In the genomic region with DNA sequence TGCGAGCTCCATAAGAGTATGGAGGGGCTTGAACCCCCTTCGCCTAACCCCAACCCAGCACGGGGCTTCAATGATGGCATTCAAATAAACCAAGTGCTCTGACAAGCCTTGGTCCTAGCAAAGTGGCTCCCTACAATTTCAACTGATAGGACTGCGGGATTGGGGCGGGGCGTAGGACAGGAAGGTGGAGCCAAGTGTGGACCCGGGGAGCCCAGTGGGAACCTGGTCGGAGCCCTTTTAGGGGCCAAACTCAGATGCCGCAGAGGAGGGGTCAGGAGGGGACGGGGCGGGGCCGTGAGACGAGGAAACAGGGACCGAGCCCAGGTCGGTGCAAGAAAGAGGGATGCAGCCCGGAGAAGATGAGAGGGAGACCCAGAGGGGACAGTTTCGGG, we compare ENCODE assay signal across 12 cellular contexts. TPM values are rescaled to one million over a fixed set of nuclear protein-coding genes. Genes with fewer than 3 reads are reported as not detected.
DNase-seq lines count a peak whose midpoint lies in the region; ATAC-seq and TF ChIP-seq lines count a peak whose summit lies in the region.
"Had no signal": no experiment of that assay in that cellular context is flagged by ENCODE, and none has a peak within 500 bp of the region (broad histone marks: within the 10 kb centered on the region; RNA-seq: fewer than 3 reads in every experiment).

No MANE protein-coding gene starts in this region.

- TF ChIP-seq EP300 in sigmoid colon (IDR thresholded peaks at IDR 0.05): no peak

- TF ChIP-seq POLR2A in sigmoid colon (IDR thresholded peaks at IDR 0.05): no peak

- no peaks in the 10 kb centered on the region for H3K36me3 Mint-ChIP-seq in CD4-positive, alpha-beta T cell (ENCODE audit: low read depth)
- H3K36me3 Mint-ChIP-seq in endodermal cell (ENCODE audit: low read depth): peaks cover 22% of the 10 kb centered on the region

- DNase-seq in CD4-positive, alpha-beta T cell: no peak
- no peak for DNase-seq in Jurkat, Clone E6-1 (ENCODE audit: low read depth, low spot score)
- DNase-seq in endodermal cell: peak; percentile 88
- DNase-seq in activated effector memory CD4-positive, alpha-beta T cell treated with anti-CD3 and anti-CD28 coated beads, Interleukin-2, amount 50 U/mL, for 16 hours: no peak
- no peak for DNase-seq in sigmoid colon
- DNase-seq: adrenal gland, NCI-H524 treated with DMSO at 0.1 percent for 48 hours had no signal

- H3K27ac ChIP-seq in CD4-positive, alpha-beta T cell (ENCODE audit: low read depth, low read length): no peak overlapping the region
- H3K27ac ChIP-seq in endodermal cell (ENCODE audit: low read depth, low read length) (no peak overlapping the region), neutrophil (no peak overlapping the region), sigmoid colon (no peak overlapping the region)
- H3K27ac ChIP-seq: adrenal gland had no signal

- TF ChIP-seq CTCF in CD4-positive, alpha-beta T cell (IDR thresholded peaks at IDR 0.05): no peak
- TF ChIP-seq CTCF in endodermal cell (conservative IDR thresholded peaks at IDR 0.05): no peak
- TF ChIP-seq CTCF in neutrophil (IDR thresholded peaks at IDR 0.05): no peak
- no peak for TF ChIP-seq CTCF in sigmoid colon (IDR thresholded peaks at IDR 0.05)

- peaks cover 23% of the 10 kb centered on the region for H3K27me3 ChIP-seq in CD4-positive, alpha-beta T cell (ENCODE audit: control insufficient read depth, insufficient read depth, low read length)
- peaks cover 6% of the 10 kb centered on the region for H3K27me3 ChIP-seq in endodermal cell (ENCODE audit: control insufficient read depth, insufficient read depth, low read length, poor library complexity, severe bottlenecking)
- peaks cover 51% of the 10 kb centered on the region for H3K27me3 ChIP-seq in neutrophil
- peaks cover 19 to 55% (median 41%) of the 10 kb centered on the region in 3 donors for H3K27me3 ChIP-seq in sigmoid colon
- H3K27me3 ChIP-seq: adrenal gland had no signal

- peaks cover 18% of the 10 kb centered on the region for H3K4me1 Mint-ChIP-seq in CD4-positive, alpha-beta T cell (ENCODE audit: low read depth)
- peaks cover 3% of the 10 kb centered on the region for H3K4me1 Mint-ChIP-seq in endodermal cell
- H3K4me1 Mint-ChIP-seq: nephron had no signal

- no peak overlapping the region for H3K27ac Mint-ChIP-seq in CD4-positive, alpha-beta T cell
- H3K27ac Mint-ChIP-seq in endodermal cell: no peak overlapping the region
- H3K27ac Mint-ChIP-seq: nephron had no signal

- no peak overlapping the region for H3K9ac ChIP-seq in endodermal cell (ENCODE audit: extremely low read depth, low read length, poor library complexity, severe bottlenecking)

- peak overlapping the region; percentile 34 for H3K4me3 ChIP-seq in Jurkat, Clone E6-1 (ENCODE audit: low read length)
- H3K4me3 ChIP-seq in endodermal cell (ENCODE audit: low read length) (no peak overlapping the region), neutrophil (ENCODE audit: low read depth in 1 of 2, low read length in 1 of 2) (peak overlapping the region; percentile 31 to 36), sigmoid colon (peak overlapping the region in 2 of 4 donors; percentile 15 to 19)

- H3K4me1 ChIP-seq in endodermal cell (ENCODE audit: control insufficient read depth, insufficient read depth, low read length) (no peaks in the 10 kb centered on the region), neutrophil (ENCODE audit: control insufficient read depth in 1 of 2, insufficient read depth in 1 of 2, low read depth in 1 of 2, low read length in 1 of 2) (peaks cover 9 to 14% of the 10 kb centered on the region in 2 experiments), sigmoid colon (peaks cover 0 to 16% (median 9%) of the 10 kb centered on the region in 4 donors)

- no peak for ATAC-seq in CD4-positive, alpha-beta T cell (ENCODE audit: poor library complexity)
- ATAC-seq in GM21423 (IDR thresholded peaks at IDR 0.05; ENCODE audit: unreplicated experiment) (no peak), HG02642 (IDR thresholded peaks at IDR 0.05; ENCODE audit: poor library complexity, unreplicated experiment) (no peak)

- intact Hi-C loops in CD4-positive, alpha-beta T cell (cut with DNase I, micrococcal nuclease): no loop called here
- intact Hi-C loops in sigmoid colon (cut with DNase I): no loop called here

- 71 to 77% methylated on average over 16 to 17 of the region's 17 CpGs for WGBS in endodermal cell (ENCODE audit: insufficient coverage in 1 of 2, insufficient read length in 1 of 2), 2 experiments
- 28 to 49% methylated on average over 17 of the region's 17 CpGs for WGBS in sigmoid colon, 2 donors

- H3K9me3 Mint-ChIP-seq in CD4-positive, alpha-beta T cell: no peaks in the 10 kb centered on the region
- peaks cover 2% of the 10 kb centered on the region for H3K9me3 Mint-ChIP-seq in endodermal cell
- H3K9me3 Mint-ChIP-seq: nephron had no signal

- H3K9me3 ChIP-seq in CD4-positive, alpha-beta T cell (ENCODE audit: control insufficient read depth, low read length): no peaks in the 10 kb centered on the region
- H3K9me3 ChIP-seq in endodermal cell (ENCODE audit: control insufficient read depth, low read length): no peaks in the 10 kb centered on the region
- no peaks in the 10 kb centered on the region for H3K9me3 ChIP-seq in neutrophil
- peaks cover 0 to 3% (median 0%) of the 10 kb centered on the region in 4 donors for H3K9me3 ChIP-seq in sigmoid colon
- H3K9me3 ChIP-seq: adrenal gland had no signal

- H3K27me3 Mint-ChIP-seq in CD4-positive, alpha-beta T cell: peaks cover 27% of the 10 kb centered on the region
- H3K27me3 Mint-ChIP-seq in endodermal cell (ENCODE audit: insufficient read depth): peaks cover 20% of the 10 kb centered on the region

- POLR2A ChIA-PET in CD4-positive, alpha-beta T cell (lab: Charles Lee): interaction anchor here (1.3 kb wide), 2 partner anchors 13 to 147 kb away, joined by 3 to 10 read pairs; a partner anchor contains a TSS

- CTCF ChIA-PET in CD4-positive, alpha-beta T cell (lab: Charles Lee): no interaction called here

- H3K4me3 Mint-ChIP-seq in CD4-positive, alpha-beta T cell: peak overlapping the region; percentile 54
- H3K4me3 Mint-ChIP-seq in endodermal cell: peak overlapping the region; percentile 52

- H3K36me3 ChIP-seq in endodermal cell (ENCODE audit: control insufficient read depth, insufficient read depth, low read length) (peaks cover 7% of the 10 kb centered on the region), neutrophil (no peaks in the 10 kb centered on the region), sigmoid colon (no peaks in the 10 kb centered on the region)
- H3K36me3 ChIP-seq: adrenal gland had no signal

RNA-seq across cellular contexts. Expression of a gene that starts 13.2 kb away (rescaled TPM):
- total RNA-seq in CD4-positive, alpha-beta T cell: 10 to 100 TPM; 25.7 to 27.0 TPM
- polyA plus RNA-seq in Jurkat, Clone E6-1 (2012; ENCODE audit: insufficient read depth, insufficient read length): 66.3 TPM
- total RNA-seq in endodermal cell (10 to 100 TPM; 63.4 to 68.4 TPM), sigmoid colon (100 to 1,000 TPM; 107 to 120 (median 111) TPM)
- 40.9 TPM for polyA plus RNA-seq in endodermal cell (2013, experiment 1 of 2)
- 36.4 TPM for polyA plus RNA-seq in endodermal cell (2013, experiment 2 of 2)
- polyA plus RNA-seq in sigmoid colon: 10 to 100 TPM; 39.8 to 76.2 (median 51.1) TPM

RNA-seq across cellular contexts. Expression of a gene that starts 23.2 kb away (rescaled TPM):
- not detected for total RNA-seq in CD4-positive, alpha-beta T cell
- 3.0 TPM for polyA plus RNA-seq in Jurkat, Clone E6-1 (2012; ENCODE audit: insufficient read depth, insufficient read length)
- total RNA-seq in endodermal cell (10 to 100 TPM; 44.0 to 52.1 TPM), sigmoid colon (1 to 10 TPM in 3 of 4 donors, under 1 TPM in 1; 0.66 to 9.1 (median 1.4) TPM)
- polyA plus RNA-seq in endodermal cell (2013, experiment 1 of 2): 27.5 TPM
- polyA plus RNA-seq in endodermal cell (2013, experiment 2 of 2): 25.5 TPM
- 1 to 10 TPM in 2 of 3 donors, under 1 TPM in 1; 0.60 to 6.2 (median 1.6) TPM for polyA plus RNA-seq in sigmoid colon
- total RNA-seq: T-helper 2 cell treated with Interferon-gamma antibody and Interleukin-4, amounts not matched to agents 100 ng/mL and 5 ng/mL, for 36 hours had no signal

RNA-seq across cellular contexts. Expression of a gene that starts 24.1 kb away (rescaled TPM):
- not detected for total RNA-seq in CD4-positive, alpha-beta T cell
- polyA plus RNA-seq in Jurkat, Clone E6-1 (2012; ENCODE audit: insufficient read depth, insufficient read length): 5.9 TPM
- total RNA-seq in endodermal cell (1 to 10 TPM; 6.1 to 8.7 TPM), sigmoid colon (1 to 10 TPM in 2 of 4 donors, under 1 TPM in 1, not detected in 1; 0.95 to 2.2 (median 2.1) TPM)
- 3.0 TPM for polyA plus RNA-seq in endodermal cell (2013, experiment 1 of 2)
- polyA plus RNA-seq in endodermal cell (2013, experiment 2 of 2): 3.2 TPM
- 1 to 10 TPM; 2.4 to 3.4 (median 3.2) TPM for polyA plus RNA-seq in sigmoid colon

RNA-seq across cellular contexts. Expression of a gene that starts 49.8 kb away (rescaled TPM):
- 10 to 100 TPM; 40.0 to 43.8 TPM for total RNA-seq in CD4-positive, alpha-beta T cell
- 60.2 TPM for polyA plus RNA-seq in Jurkat, Clone E6-1 (2012; ENCODE audit: insufficient read depth, insufficient read length)
- 10 to 100 TPM; 21.5 to 27.5 TPM for total RNA-seq in endodermal cell
- 23.0 TPM for polyA plus RNA-seq in endodermal cell (2013, experiment 1 of 2)
- polyA plus RNA-seq in endodermal cell (2013, experiment 2 of 2): 20.2 TPM
- 10 to 100 TPM in 3 of 4 donors, 1 to 10 TPM in 1; 9.8 to 20.5 (median 14.1) TPM for total RNA-seq in sigmoid colon
- polyA plus RNA-seq in sigmoid colon: 10 to 100 TPM in 2 of 3 donors, 1 to 10 TPM in 1; 5.4 to 26.1 (median 18.7) TPM

RNA-seq across cellular contexts. Expression of a gene that starts 55.9 kb away (rescaled TPM):
- total RNA-seq in CD4-positive, alpha-beta T cell: 100 to 1,000 TPM; 115 to 118 TPM
- polyA plus RNA-seq in Jurkat, Clone E6-1 (2012; ENCODE audit: insufficient read depth, insufficient read length): 3.6 TPM
- 1 to 10 TPM; 3.0 to 8.0 TPM for total RNA-seq in endodermal cell
- polyA plus RNA-seq in endodermal cell (2013, experiment 1 of 2): 6.1 TPM
- 4.1 TPM for polyA plus RNA-seq in endodermal cell (2013, experiment 2 of 2)
- 10 to 100 TPM; 62.3 to 94.5 (median 68.6) TPM for total RNA-seq in sigmoid colon
- polyA plus RNA-seq in sigmoid colon: 100 to 1,000 TPM; 201 to 368 (median 265) TPM

Comparison
In these comparisons a context has a peak if more than half of its experiments do, and no peak if none do; other contexts are left out.
1. RNA of a gene that starts 23.2 kb away (total RNA-seq): 44.0 to 52.1 TPM in endodermal cell; 0.66 to 9.1 TPM in sigmoid colon and not detected in CD4-positive, alpha-beta T cell; every median in the first group is over 4 times any median in the second.